ENCODE assay signal across 18 cellular contexts in genomic region chr3:112339609-112340008, GRCh38. TPM values are rescaled to one million over a fixed set of nuclear protein-coding genes. Genes with fewer than 3 reads are reported as not detected.
"Had no signal": no experiment of that assay in that cellular context is flagged by ENCODE, and none has a peak within 500 bp of the region (broad histone marks: within the 10 kb centered on the region; RNA-seq: fewer than 3 reads in every experiment).

No MANE protein-coding gene starts in this region.

- H3K27ac Mint-ChIP-seq: activated CD4-positive, alpha-beta T cell treated with anti-CD3 and anti-CD28 coated beads, Interleukin-2, amount 10 ng/mL, durations not matched to agents 7 days and 5 days; activated T-cell treated with anti-CD3 and anti-CD28 coated beads, Interleukin-2, amount 50 U/mL, for 72 hours had no signal

- H3K36me3 ChIP-seq: cardiac muscle cell, thyroid gland, vagina, WERI-Rb-1 had no signal

- H3K27me3 ChIP-seq: cardiac muscle cell, gastroesophageal sphincter, thyroid gland, vagina had no signal

- H3K4me3 Mint-ChIP-seq: activated CD4-positive, alpha-beta T cell treated with anti-CD3 and anti-CD28 coated beads, Interleukin-2, amount 10 ng/mL, durations not matched to agents 7 days and 5 days had no signal

- ATAC-seq: activated T-cell treated with anti-CD3 and anti-CD28 coated beads, Interleukin-2, amount 50 U/mL, for 72 hours; left ventricle myocardium superior had no signal

- H2AFZ ChIP-seq: parathyroid adenoma had no signal

- H3K9me3 ChIP-seq: thyroid gland, vagina had no signal

- DNase-seq: activated CD4-positive, alpha-beta T cell treated with anti-CD3 and anti-CD28 coated beads, Interleukin-2, amount 10 ng/mL, durations not matched to agents 7 days and 5 days; activated naive CD4-positive, alpha-beta T cell; activated T-cell treated with anti-CD3 and anti-CD28 coated beads, Interleukin-2, amount 50 U/mL, for 72 hours; effector CD4-positive, alpha-beta T cell; left ventricle myocardium superior; retina; stimulated activated CD4-positive, alpha-beta T cell treated with anti-CD3 and anti-CD28 coated beads, Interleukin-15, amount 100 ng/mL, for 24 hours; stimulated activated CD4-positive, alpha-beta T cell treated with anti-CD3 and anti-CD28 coated beads, Interleukin-4, amount 100 ng/mL, for 24 hours; T-helper 9 cell; thyroid gland; WERI-Rb-1 had no signal

- H3K9ac ChIP-seq: parathyroid adenoma had no signal

- H3K4me3 ChIP-seq: cardiac muscle cell, coronary artery, gastroesophageal sphincter, thyroid gland, vagina had no signal

- H3K79me2 ChIP-seq: parathyroid adenoma had no signal

- H3K4me1 ChIP-seq: parathyroid adenoma, vagina had no signal

- H3K27me3 Mint-ChIP-seq: activated CD4-positive, alpha-beta T cell treated with anti-CD3 and anti-CD28 coated beads, Interleukin-2, amount 10 ng/mL, durations not matched to agents 7 days and 5 days had no signal

- H3K27ac ChIP-seq: cardiac muscle cell, parathyroid adenoma, vagina, WERI-Rb-1 had no signal

RNA-seq across cellular contexts. Expression of gene SLC9C1, which starts 45.6 kb away (rescaled TPM):
- total RNA-seq: activated CD4-positive, alpha-beta T cell treated with anti-CD3 and anti-CD28 coated beads, Interleukin-2, amount 10 ng/mL, durations not matched to agents 7 days and 5 days; activated T-cell treated with anti-CD3 and anti-CD28 coated beads, Interleukin-2, amount 50 U/mL, for 72 hours; astrocyte; mesenteric fat pad; vagina had no signal
